18 cellular contexts compared by ENCODE assay signal in genomic region chr20:61047515-61047914, GRCh38.
DNase-seq lines count a peak whose midpoint lies in the region; TF ChIP-seq lines count a peak whose summit lies in the region.
"Had no signal": no experiment of that assay in that cellular context is flagged by ENCODE, and none has a peak within 500 bp of the region (broad histone marks: within the 10 kb centered on the region; RNA-seq: fewer than 3 reads in every experiment).

No MANE protein-coding gene starts in this region.

- TF ChIP-seq EP300 in sigmoid colon (IDR thresholded peaks at IDR 0.05) = no peak

- no peak overlapping the region for H3K27ac ChIP-seq in sigmoid colon
- H3K27ac ChIP-seq: BLaER1 had no signal

- peaks cover 0 to 3% (median 0%) of the 10 kb centered on the region in 3 donors for H3K27me3 ChIP-seq in sigmoid colon
- H3K27me3 ChIP-seq: BE2C, BLaER1 had no signal

- H3K27ac Mint-ChIP-seq in neural crest cell (ENCODE audit: unreplicated experiment) = no peak overlapping the region
- H3K27ac Mint-ChIP-seq: CD14-positive monocyte; CD4-positive, CD25-positive, alpha-beta regulatory T cell had no signal

- peaks cover 5% of the 10 kb centered on the region for H3K9me3 Mint-ChIP-seq in neural crest cell

- H3K27me3 Mint-ChIP-seq in neural crest cell (ENCODE audit: low read depth) = peaks cover 10% of the 10 kb centered on the region
- H3K27me3 Mint-ChIP-seq: CD4-positive, alpha-beta memory T cell; CD4-positive, CD25-positive, alpha-beta regulatory T cell had no signal

- DNase-seq in islet precursor cell (peak; percentile 22), neural crest cell (ENCODE audit: low read depth, low spot score) (no peak), sigmoid colon (peak; percentile 50), hippocampal formation (lab: John Stamatoyannopoulos, UW) (no peak), foreskin fibroblast (no peak)
- no peak for DNase-seq in central memory CD4-positive, alpha-beta T cell
- DNase-seq: 8988T; ACHN; BE2C; C1 segment of cervical spinal cord; Caco-2; Calu3; CD4-positive, alpha-beta memory T cell; CD4-positive, CD25-positive, alpha-beta regulatory T cell; DMS79 treated with DMSO at 0.1 percent for 48 hours; GF-D8 had no signal

- no peak for TF ChIP-seq CTCF in neural crest cell (conservative IDR thresholded peaks at IDR 0.05)
- TF ChIP-seq CTCF in sigmoid colon (IDR thresholded peaks at IDR 0.05) = no peak
- no peak for TF ChIP-seq CTCF in foreskin fibroblast (IDR thresholded peaks at IDR 0.05; ENCODE audit: low read depth, low read length)

- H3K4me3 ChIP-seq in sigmoid colon (no peak overlapping the region), foreskin fibroblast (ENCODE audit: low read depth in 1 of 2, low read length in 2 of 2) (no peak overlapping the region)
- H3K4me3 ChIP-seq: BLaER1 had no signal

- WGBS in sigmoid colon, 2 donors = 91 to 92% methylated on average over 4 of the region's 4 CpGs

- peak overlapping the region; percentile 39 for H3K4me3 Mint-ChIP-seq in neural crest cell
- H3K4me3 Mint-ChIP-seq: CD14-positive monocyte; CD4-positive, alpha-beta memory T cell; CD4-positive, CD25-positive, alpha-beta regulatory T cell had no signal

- H3K36me3 Mint-ChIP-seq in neural crest cell (ENCODE audit: low read depth) = peaks cover 5% of the 10 kb centered on the region
- H3K36me3 Mint-ChIP-seq: CD14-positive monocyte; CD4-positive, alpha-beta memory T cell; CD4-positive, CD25-positive, alpha-beta regulatory T cell had no signal

- no peak for TF ChIP-seq POLR2A in sigmoid colon (IDR thresholded peaks at IDR 0.05)

- peaks cover 0 to 4% (median 1%) of the 10 kb centered on the region in 4 donors for H3K9me3 ChIP-seq in sigmoid colon
- H3K9me3 ChIP-seq: BLaER1 had no signal

- H3K4me1 Mint-ChIP-seq in neural crest cell = peaks cover 3% of the 10 kb centered on the region
- H3K4me1 Mint-ChIP-seq: CD14-positive monocyte; CD4-positive, alpha-beta memory T cell; CD4-positive, CD25-positive, alpha-beta regulatory T cell had no signal

- intact Hi-C loops in sigmoid colon (cut with DNase I) = no loop called here

- no peaks in the 10 kb centered on the region for H3K4me1 ChIP-seq in sigmoid colon
- H3K4me1 ChIP-seq: BE2C, Caco-2 had no signal

- no peaks in the 10 kb centered on the region for H3K36me3 ChIP-seq in sigmoid colon
- H3K36me3 ChIP-seq: BE2C, BLaER1 had no signal

Comparison
In these comparisons a context has a peak if more than half of its experiments do, and no peak if none do; other contexts are left out.
1. DNase-seq: peak in islet precursor cell (single experiment) and sigmoid colon (single experiment); none in neural crest cell (single experiment), hippocampal formation (0 of 2), central memory CD4-positive, alpha-beta T cell (single experiment) and foreskin fibroblast (0 of 2).